Comparison of ENCODE assay signal across 20 cellular contexts in genomic region chr2:95268208-95269035, GRCh38. TPM values are rescaled to one million over a fixed set of nuclear protein-coding genes. Genes with fewer than 3 reads are reported as not detected.
DNase-seq lines count a peak whose midpoint lies in the region; ATAC-seq and TF ChIP-seq lines count a peak whose summit lies in the region.
"Had no signal": no experiment of that assay in that cellular context is flagged by ENCODE, and none has a peak within 500 bp of the region (broad histone marks: within the 10 kb centered on the region; RNA-seq: fewer than 3 reads in every experiment).

No MANE protein-coding gene starts in this region.

- H2AFZ ChIP-seq in parathyroid adenoma (peak overlapping the region; percentile 55), smooth muscle cell (ENCODE audit: low read depth) (no peak overlapping the region)
- H2AFZ ChIP-seq: GM23248 had no signal

- H3K9ac ChIP-seq in parathyroid adenoma (no peak overlapping the region), smooth muscle cell (ENCODE audit: low read depth) (no peak overlapping the region)
- H3K9ac ChIP-seq: GM23248 had no signal

- H3K4me2 ChIP-seq in parathyroid adenoma (ENCODE audit: low read length) = no peak overlapping the region
- H3K4me2 ChIP-seq in smooth muscle cell = no peak overlapping the region

- H3K27ac ChIP-seq in parathyroid adenoma = no peak overlapping the region
- H3K27ac ChIP-seq in smooth muscle cell (ENCODE audit: low read depth) = no peak overlapping the region
- H3K27ac ChIP-seq: adrenal gland, brain microvascular endothelial cell, GM23248, HL-60, neutrophil had no signal

- H3K4me1 ChIP-seq in parathyroid adenoma = peaks cover 18% of the 10 kb centered on the region
- H3K4me1 ChIP-seq in smooth muscle cell (ENCODE audit: low read depth) = no peaks in the 10 kb centered on the region
- H3K4me1 ChIP-seq: adrenal gland had no signal

- H3K9me3 ChIP-seq in parathyroid adenoma (ENCODE audit: control insufficient read depth, low read length) (no peaks in the 10 kb centered on the region), smooth muscle cell (replicated peaks; ENCODE audit: low read depth) (no peaks in the 10 kb centered on the region)
- H3K9me3 ChIP-seq: adrenal gland, neutrophil had no signal

- WGBS in smooth muscle cell (ENCODE audit: low lambda C conversion rate) = 86% methylated on average over 13 of the region's 13 CpGs

- TF ChIP-seq CTCF in natural killer cell (IDR thresholded peaks at IDR 0.05) (no peak), parathyroid adenoma (IDR thresholded peaks at IDR 0.05) (no peak), smooth muscle cell (IDR thresholded peaks at IDR 0.05; ENCODE audit: borderline replicate concordance, insufficient read depth, poor library complexity, severe bottlenecking) (no peak)

- H3K4me3 ChIP-seq in parathyroid adenoma (ENCODE audit: low read depth, low read length) = no peak overlapping the region
- H3K4me3 ChIP-seq in smooth muscle cell = no peak overlapping the region
- H3K4me3 ChIP-seq: adrenal gland, GM23248 had no signal

- intact Hi-C loops in natural killer cell (cut with micrococcal nuclease) (no loop called here), head of caudate nucleus (cut with DNase I) (loop anchor here (5.0 kb wide), 1 partner anchor 104 kb away; no protein-coding TSS in a partner anchor)

- H3K36me3 Mint-ChIP-seq in natural killer cell = no peaks in the 10 kb centered on the region
- H3K36me3 Mint-ChIP-seq in natural killer cell treated with Interleukin-12 subunit alpha and Interleukin-12 subunit beta and Interleukin-15 and Interleukin-18, amount 100 ng/mL, for 72 hours = no peaks in the 10 kb centered on the region

- no peak overlapping the region for H3K4me3 Mint-ChIP-seq in natural killer cell
- H3K4me3 Mint-ChIP-seq in natural killer cell treated with Interleukin-12 subunit alpha and Interleukin-12 subunit beta and Interleukin-15 and Interleukin-18, amount 100 ng/mL, for 72 hours = no peak overlapping the region
- H3K4me3 Mint-ChIP-seq: CD4-positive, alpha-beta T cell had no signal

- H3K4me1 Mint-ChIP-seq in natural killer cell = no peaks in the 10 kb centered on the region
- H3K4me1 Mint-ChIP-seq in natural killer cell treated with Interleukin-12 subunit alpha and Interleukin-12 subunit beta and Interleukin-15 and Interleukin-18, amount 100 ng/mL, for 72 hours (ENCODE audit: low read depth in 2 of 2) = no peaks in the 10 kb centered on the region

- peaks cover 0 to 3% of the 10 kb centered on the region in 2 donors for H3K27me3 Mint-ChIP-seq in natural killer cell (ENCODE audit: low read depth in 2 of 2)
- H3K27me3 Mint-ChIP-seq in natural killer cell treated with Interleukin-12 subunit alpha and Interleukin-12 subunit beta and Interleukin-15 and Interleukin-18, amount 100 ng/mL, for 72 hours = peaks cover 4 to 5% of the 10 kb centered on the region in 2 donors

- H3K79me2 ChIP-seq in parathyroid adenoma = no peaks in the 10 kb centered on the region
- H3K79me2 ChIP-seq in smooth muscle cell (ENCODE audit: low read depth) = no peaks in the 10 kb centered on the region

- H3K27me3 ChIP-seq in parathyroid adenoma (ENCODE audit: control insufficient read depth, insufficient read depth, low read length) = no peaks in the 10 kb centered on the region
- no peaks in the 10 kb centered on the region for H3K27me3 ChIP-seq in smooth muscle cell (ENCODE audit: low read depth)
- H3K27me3 ChIP-seq: adrenal gland, brain microvascular endothelial cell, neutrophil had no signal

- ATAC-seq in natural killer cell (no peak), GM18867 (IDR thresholded peaks at IDR 0.05; ENCODE audit: unreplicated experiment) (no peak)
- no peak for ATAC-seq in natural killer cell treated with Interleukin-12 subunit alpha and Interleukin-12 subunit beta and Interleukin-15 and Interleukin-18, amount 100 ng/mL, for 72 hours
- ATAC-seq: activated CD4-positive, CD25-positive, alpha-beta regulatory T cell treated with anti-CD3 and anti-CD28 coated beads, Interleukin-2, amount 50 U/mL, for 24 hours; left ventricle myocardium superior had no signal

- no peaks in the 10 kb centered on the region for H3F3A ChIP-seq in smooth muscle cell (ENCODE audit: low read depth)

- H3K9me3 Mint-ChIP-seq in natural killer cell = no peaks in the 10 kb centered on the region
- H3K9me3 Mint-ChIP-seq in natural killer cell treated with Interleukin-12 subunit alpha and Interleukin-12 subunit beta and Interleukin-15 and Interleukin-18, amount 100 ng/mL, for 72 hours = no peaks in the 10 kb centered on the region
- H3K9me3 Mint-ChIP-seq: CD4-positive, alpha-beta T cell had no signal

- H4K20me1 ChIP-seq in smooth muscle cell (ENCODE audit: low read depth) = no peaks in the 10 kb centered on the region

- H3K27ac Mint-ChIP-seq in natural killer cell = no peak overlapping the region
- no peak overlapping the region for H3K27ac Mint-ChIP-seq in natural killer cell treated with Interleukin-12 subunit alpha and Interleukin-12 subunit beta and Interleukin-15 and Interleukin-18, amount 100 ng/mL, for 72 hours
- H3K27ac Mint-ChIP-seq: CD4-positive, alpha-beta T cell had no signal

- no peaks in the 10 kb centered on the region for H3K36me3 ChIP-seq in parathyroid adenoma (ENCODE audit: control insufficient read depth, insufficient read depth, low read length)
- H3K36me3 ChIP-seq in smooth muscle cell (ENCODE audit: low read depth) = no peaks in the 10 kb centered on the region
- H3K36me3 ChIP-seq: adrenal gland, brain microvascular endothelial cell, neutrophil had no signal

- DNase-seq in natural killer cell (peak; percentile 11), head of caudate nucleus (peak in 23 of 42 donors; percentile 1 to 34 (median 6)), smooth muscle cell (lab: John Stamatoyannopoulos, UW; ENCODE audit: unreplicated experiment) (no peak)
- DNase-seq in natural killer cell treated with Interleukin-12 subunit alpha and Interleukin-12 subunit beta and Interleukin-15 and Interleukin-18, amount 100 ng/mL, for 72 hours (ENCODE audit: low spot score) = no peak
- DNase-seq in stimulated activated CD4-positive, alpha-beta T cell treated with anti-CD3 and anti-CD28 coated beads, Interleukin-1b, Interleukin-23, amount 100 ng/mL, for 48 hours = no peak
- DNase-seq: activated gamma-delta T cell treated with Interleukin-2 at 50 U/mL for 16 hours, brain microvascular endothelial cell, cortex of kidney, glutamatergic neuron, GM23248, left ventricle myocardium superior, NCI-H1092, NCI-H187 treated with DMSO at 0.1 percent for 48 hours had no signal

RNA-seq across cellular contexts. Expression of gene PROM2, which starts 5.8 kb away (rescaled TPM):
- total RNA-seq in natural killer cell (1 to 10 TPM in 1 of 3 donors, under 1 TPM in 2; 0.64 to 1.1 (median 0.70) TPM), smooth muscle cell (2.8 and 4.2 TPM in 2 replicates)
- total RNA-seq in natural killer cell treated with Interleukin-12 subunit alpha and Interleukin-12 subunit beta and Interleukin-15 and Interleukin-18, amount 100 ng/mL, for 72 hours = 1 to 10 TPM in 1 of 2 donors, under 1 TPM in 1; 0.95 to 1.1 TPM
- 0.70 and 2.6 TPM in 2 replicates for polyA plus RNA-seq in smooth muscle cell

RNA-seq across cellular contexts. Expression of gene KCNIP3, which starts 28.7 kb away (rescaled TPM):
- total RNA-seq in natural killer cell = 1 to 10 TPM in 1 of 3 donors, under 1 TPM in 1, not detected in 1; 0.52 to 1.4 TPM
- total RNA-seq in natural killer cell treated with Interleukin-12 subunit alpha and Interleukin-12 subunit beta and Interleukin-15 and Interleukin-18, amount 100 ng/mL, for 72 hours = not detected
- 1.1 and 2.0 TPM in 2 replicates for total RNA-seq in smooth muscle cell
- polyA plus RNA-seq in smooth muscle cell = 7.6 TPM in 2 replicates

Comparison
In these comparisons a context has a peak if more than half of its experiments do, and no peak if none do; other contexts are left out.
1. DNase-seq: peak in natural killer cell (single experiment) and head of caudate nucleus (23 of 42); none in natural killer cell treated with Interleukin-12 subunit alpha and Interleukin-12 subunit beta and Interleukin-15 and Interleukin-18, amount 100 ng/mL, for 72 hours (single experiment), stimulated activated CD4-positive, alpha-beta T cell treated with anti-CD3 and anti-CD28 coated beads, Interleukin-1b, Interleukin-23, amount 100 ng/mL, for 48 hours (single experiment) and smooth muscle cell (single experiment).